In genomic region chr3:48623851-48624547, GRCh38 we compare ENCODE assay signal across 18 cellular contexts. TPM values are rescaled to one million over a fixed set of nuclear protein-coding genes. Genes with fewer than 3 reads are reported as not detected.
A peak's percentile ranks its signal among the peaks of the same experiment; 100 is the strongest.
DNase-seq lines count a peak whose midpoint lies in the region; ATAC-seq and TF ChIP-seq lines count a peak whose summit lies in the region.
"Had no signal": no experiment of that assay in that cellular context is flagged by ENCODE, and none has a peak within 500 bp of the region (broad histone marks: within the 10 kb centered on the region; RNA-seq: fewer than 3 reads in every experiment).

No MANE protein-coding gene starts in this region.

- no peaks in the 10 kb centered on the region for H3K9me3 Mint-ChIP-seq in activated CD8-positive, alpha-beta T cell treated with anti-CD3 and anti-CD28 coated beads, Interleukin-2, amount 10 ng/mL, durations not matched to agents 7 days and 5 days (ENCODE audit: insufficient read depth)
- H3K9me3 Mint-ChIP-seq in activated CD8-positive, alpha-beta T cell treated with anti-CD3 and anti-CD28 coated beads for 36 hours: no peaks in the 10 kb centered on the region
- H3K9me3 Mint-ChIP-seq: nephron had no signal

- H3K4me3 ChIP-seq in prostate gland: no peak overlapping the region
- H3K4me3 ChIP-seq in heart left ventricle: no peak overlapping the region
- no peak overlapping the region for H3K4me3 ChIP-seq in SJCRH30
- H3K4me3 ChIP-seq: MG63, skin epidermis had no signal

- no peak overlapping the region for H3K4me3 Mint-ChIP-seq in activated CD8-positive, alpha-beta T cell treated with anti-CD3 and anti-CD28 coated beads, Interleukin-2, amount 10 ng/mL, durations not matched to agents 7 days and 5 days
- no peak overlapping the region for H3K4me3 Mint-ChIP-seq in activated CD8-positive, alpha-beta T cell treated with anti-CD3 and anti-CD28 coated beads for 36 hours
- H3K4me3 Mint-ChIP-seq: nephron had no signal

- ATAC-seq in activated CD8-positive, alpha-beta T cell treated with anti-CD3 and anti-CD28 coated beads, Interleukin-2, amount 10 ng/mL, durations not matched to agents 7 days and 5 days: no peak
- no peak for ATAC-seq in activated CD8-positive, alpha-beta T cell treated with anti-CD3 and anti-CD28 coated beads for 36 hours
- ATAC-seq in heart left ventricle (no peak), GM21447 (IDR thresholded peaks at IDR 0.05; ENCODE audit: unreplicated experiment) (no peak)
- ATAC-seq: foreskin keratinocyte had no signal

- peak overlapping the region; percentile 47 for H3K27ac Mint-ChIP-seq in activated CD8-positive, alpha-beta T cell treated with anti-CD3 and anti-CD28 coated beads, Interleukin-2, amount 10 ng/mL, durations not matched to agents 7 days and 5 days
- H3K27ac Mint-ChIP-seq in activated CD8-positive, alpha-beta T cell treated with anti-CD3 and anti-CD28 coated beads for 36 hours: no peak overlapping the region

- peaks cover 26% of the 10 kb centered on the region for H3K36me3 Mint-ChIP-seq in activated CD8-positive, alpha-beta T cell treated with anti-CD3 and anti-CD28 coated beads, Interleukin-2, amount 10 ng/mL, durations not matched to agents 7 days and 5 days (ENCODE audit: low read depth)
- H3K36me3 Mint-ChIP-seq in activated CD8-positive, alpha-beta T cell treated with anti-CD3 and anti-CD28 coated beads for 36 hours (ENCODE audit: low read depth): peaks cover 6% of the 10 kb centered on the region

- H3K4me1 ChIP-seq in prostate gland (replicated peaks) (no peaks in the 10 kb centered on the region), heart left ventricle (no peaks in the 10 kb centered on the region), SJCRH30 (no peaks in the 10 kb centered on the region)
- H3K4me1 ChIP-seq: foreskin keratinocyte had no signal

- H3K9me3 ChIP-seq in prostate gland: no peaks in the 10 kb centered on the region
- H3K9me3 ChIP-seq in heart left ventricle: no peaks in the 10 kb centered on the region
- no peaks in the 10 kb centered on the region for H3K9me3 ChIP-seq in SJCRH30 (replicated peaks)
- H3K9me3 ChIP-seq: MG63 had no signal

- H3K27ac ChIP-seq in prostate gland (peak overlapping the region in 1 of 2 donors; percentile 46), heart left ventricle (no peak overlapping the region), SJCRH30 (no peak overlapping the region)
- H3K27ac ChIP-seq: foreskin keratinocyte, skin epidermis had no signal

- H3K27me3 ChIP-seq in prostate gland (replicated peaks; ENCODE audit: insufficient read depth): no peaks in the 10 kb centered on the region
- no peaks in the 10 kb centered on the region for H3K27me3 ChIP-seq in heart left ventricle
- H3K27me3 ChIP-seq in SJCRH30: no peaks in the 10 kb centered on the region
- H3K27me3 ChIP-seq: foreskin keratinocyte, MG63 had no signal

- DNase-seq in activated CD8-positive, alpha-beta T cell treated with anti-CD3 and anti-CD28 coated beads, Interleukin-2, amount 10 ng/mL, durations not matched to agents 7 days and 5 days: no peak
- DNase-seq in activated CD8-positive, alpha-beta T cell treated with anti-CD3 and anti-CD28 coated beads for 36 hours: no peak
- DNase-seq in NCI-H146 treated with DMSO at 0.1 percent for 48 hours (lab: John Stamatoyannopoulos, UW; ENCODE audit: unreplicated experiment): peak; percentile 61
- peak; percentile 81 for DNase-seq in SW480 (ENCODE audit: low spot score)
- peak; percentile 48 for DNase-seq in prostate gland (ENCODE audit: low spot score)
- DNase-seq in heart left ventricle: no peak
- no peak for DNase-seq in SJCRH30
- DNase-seq: aorta, foreskin keratinocyte, MG63, OCI-M1, T1000 had no signal

- TF ChIP-seq CTCF in activated CD8-positive, alpha-beta T cell treated with anti-CD3 and anti-CD28 coated beads for 36 hours (IDR thresholded peaks at IDR 0.05): no peak
- TF ChIP-seq CTCF in prostate gland (IDR thresholded peaks at IDR 0.05): no peak
- no peak for TF ChIP-seq CTCF in heart left ventricle (IDR thresholded peaks at IDR 0.05)

- H3K27me3 Mint-ChIP-seq in activated CD8-positive, alpha-beta T cell treated with anti-CD3 and anti-CD28 coated beads, Interleukin-2, amount 10 ng/mL, durations not matched to agents 7 days and 5 days (ENCODE audit: low read depth): no peaks in the 10 kb centered on the region
- H3K27me3 Mint-ChIP-seq in activated CD8-positive, alpha-beta T cell treated with anti-CD3 and anti-CD28 coated beads for 36 hours: no peaks in the 10 kb centered on the region

- no peak for TF ChIP-seq POLR2A in prostate gland (IDR thresholded peaks at IDR 0.05)
- no peak for TF ChIP-seq POLR2A in heart left ventricle (IDR thresholded peaks at IDR 0.05)

- intact Hi-C loops in activated CD8-positive, alpha-beta T cell treated with anti-CD3 and anti-CD28 coated beads for 36 hours (cut with micrococcal nuclease): no loop called here
- intact Hi-C loops in prostate gland (cut with DNase I) (no loop called here), heart left ventricle (cut with DNase I) (no loop called here)

- CTCF ChIA-PET in activated CD8-positive, alpha-beta T cell treated with anti-CD3 and anti-CD28 coated beads, Interleukin-2, amount 10 ng/mL, durations not matched to agents 7 days and 5 days (lab: Charles Lee): interaction anchor here (1.1 to 4.2 kb wide), 4 partner anchors 11 to 272 kb away, joined by 3 to 42 read pairs (median 4); partner anchors contain the start of genes NCKIPSD and SLC26A6
- CTCF ChIA-PET in activated CD8-positive, alpha-beta T cell treated with anti-CD3 and anti-CD28 coated beads for 36 hours (lab: Charles Lee): interaction anchor here (1.3 to 6.5 kb wide), 2 partner anchors 11 to 188 kb away, joined by 4 to 42 read pairs; partner anchors contain the start of gene SLC26A6

- H3K36me3 ChIP-seq in prostate gland: peaks cover 0 to 3% of the 10 kb centered on the region in 2 donors
- peaks cover 0 to 37% (median 19%) of the 10 kb centered on the region in 9 donors for H3K36me3 ChIP-seq in heart left ventricle
- H3K36me3 ChIP-seq in SJCRH30: peaks cover 2% of the 10 kb centered on the region
- H3K36me3 ChIP-seq: MG63 had no signal

- POLR2A ChIA-PET in activated CD8-positive, alpha-beta T cell treated with anti-CD3 and anti-CD28 coated beads, Interleukin-2, amount 10 ng/mL, durations not matched to agents 7 days and 5 days (lab: Charles Lee): interaction anchor here (0.6 kb wide), 2 partner anchors 92 to 293 kb away, joined by 3 read pairs; no protein-coding TSS in a partner anchor
- POLR2A ChIA-PET in activated CD8-positive, alpha-beta T cell treated with anti-CD3 and anti-CD28 coated beads for 36 hours (lab: Charles Lee): interaction anchor here (0.6 to 2.1 kb wide), 5 partner anchors 9 to 34 kb away, joined by 3 to 8 read pairs (median 3); partner anchors contain the start of gene SLC26A6

- peaks cover 13% of the 10 kb centered on the region for H3K4me1 Mint-ChIP-seq in activated CD8-positive, alpha-beta T cell treated with anti-CD3 and anti-CD28 coated beads, Interleukin-2, amount 10 ng/mL, durations not matched to agents 7 days and 5 days (ENCODE audit: low read depth)
- peaks cover 4% of the 10 kb centered on the region for H3K4me1 Mint-ChIP-seq in activated CD8-positive, alpha-beta T cell treated with anti-CD3 and anti-CD28 coated beads for 36 hours (ENCODE audit: low read depth)
- H3K4me1 Mint-ChIP-seq: nephron had no signal

- WGBS in prostate gland: 65% methylated on average over 6 of the region's 6 CpGs
- 80 to 87% (median 83%) methylated on average over 5 to 6 of the region's 6 CpGs for WGBS in heart left ventricle, 4 donors

RNA-seq across cellular contexts. Expression of gene TMEM89, which starts 2.4 kb away (rescaled TPM):
- total RNA-seq in activated CD8-positive, alpha-beta T cell treated with anti-CD3 and anti-CD28 coated beads, Interleukin-2, amount 10 ng/mL, durations not matched to agents 7 days and 5 days: under 1 TPM in 1 of 2 experiments, not detected in 1; 0.39 TPM
- total RNA-seq in activated CD8-positive, alpha-beta T cell treated with anti-CD3 and anti-CD28 coated beads for 36 hours: under 1 TPM in 1 of 2 experiments, not detected in 1; 0.43 TPM
- total RNA-seq in prostate gland (1 to 10 TPM in 1 of 2 donors, not detected in 1; 1.9 TPM), heart left ventricle (not detected)
- not detected for polyA plus RNA-seq in heart left ventricle
- total RNA-seq in SJCRH30 (2014; rRNA removed; shearing (Covaris generic)): not detected in 2 replicates
- total RNA-seq: aorta, G401, kidney epithelial cell, ureter had no signal

RNA-seq across cellular contexts. Expression of gene SLC26A6, which starts 11.3 kb away (rescaled TPM):
- 10 to 100 TPM; 58.0 to 61.5 TPM for total RNA-seq in activated CD8-positive, alpha-beta T cell treated with anti-CD3 and anti-CD28 coated beads, Interleukin-2, amount 10 ng/mL, durations not matched to agents 7 days and 5 days
- total RNA-seq in activated CD8-positive, alpha-beta T cell treated with anti-CD3 and anti-CD28 coated beads for 36 hours: 10 to 100 TPM; 41.3 to 45.0 TPM
- total RNA-seq in prostate gland (10 to 100 TPM; 18.4 to 30.0 TPM), heart left ventricle (10 to 100 TPM in 3 of 9 donors, 1 to 10 TPM in 6; 6.7 to 14.6 (median 9.2) TPM)
- polyA plus RNA-seq in heart left ventricle: 10 to 100 TPM; 10.0 to 12.9 TPM
- 14.8 and 18.9 TPM in 2 replicates for total RNA-seq in SJCRH30 (2014; rRNA removed; shearing (Covaris generic))

RNA-seq across cellular contexts. Expression of gene UQCRC1, which starts 14.6 kb away (rescaled TPM):
- total RNA-seq in activated CD8-positive, alpha-beta T cell treated with anti-CD3 and anti-CD28 coated beads, Interleukin-2, amount 10 ng/mL, durations not matched to agents 7 days and 5 days: 100 to 1,000 TPM; 196 to 202 TPM
- total RNA-seq in activated CD8-positive, alpha-beta T cell treated with anti-CD3 and anti-CD28 coated beads for 36 hours: 100 to 1,000 TPM; 240 to 256 TPM
- 100 to 1,000 TPM; 239 to 251 TPM for total RNA-seq in prostate gland
- total RNA-seq in heart left ventricle: 1,000 to 10,000 TPM in 5 of 9 donors, 100 to 1,000 TPM in 4; 580 to 2,191 (median 1,008) TPM
- polyA plus RNA-seq in heart left ventricle: 1,000 to 10,000 TPM in 1 of 2 donors, 100 to 1,000 TPM in 1; 802 to 1,337 TPM
- total RNA-seq in SJCRH30 (2014; rRNA removed; shearing (Covaris generic)): 137 and 162 TPM in 2 replicates

RNA-seq across cellular contexts. Expression of gene COL7A1, which starts 28.9 kb away (rescaled TPM):
- 1 to 10 TPM; 1.2 to 1.6 TPM for total RNA-seq in activated CD8-positive, alpha-beta T cell treated with anti-CD3 and anti-CD28 coated beads, Interleukin-2, amount 10 ng/mL, durations not matched to agents 7 days and 5 days
- total RNA-seq in activated CD8-positive, alpha-beta T cell treated with anti-CD3 and anti-CD28 coated beads for 36 hours: 1 to 10 TPM; 1.6 to 2.2 TPM
- total RNA-seq in prostate gland (10 to 100 TPM; 84.8 to 92.6 TPM), heart left ventricle (10 to 100 TPM in 6 of 9 donors, 1 to 10 TPM in 3; 2.4 to 25.2 (median 11.5) TPM)
- 10 to 100 TPM in 1 of 2 donors, 1 to 10 TPM in 1; 4.8 to 18.5 TPM for polyA plus RNA-seq in heart left ventricle
- total RNA-seq in SJCRH30 (2014; rRNA removed; shearing (Covaris generic)): 1.5 and 2.0 TPM in 2 replicates

RNA-seq across cellular contexts. Expression of gene CELSR3, which starts 38.7 kb away (rescaled TPM):
- total RNA-seq in activated CD8-positive, alpha-beta T cell treated with anti-CD3 and anti-CD28 coated beads, Interleukin-2, amount 10 ng/mL, durations not matched to agents 7 days and 5 days: 10 to 100 TPM; 19.5 to 20.2 TPM
- total RNA-seq in activated CD8-positive, alpha-beta T cell treated with anti-CD3 and anti-CD28 coated beads for 36 hours: 10 to 100 TPM; 15.8 to 17.8 TPM
- total RNA-seq in prostate gland: 1 to 10 TPM in 1 of 2 donors, under 1 TPM in 1; 0.41 to 6.4 TPM
- total RNA-seq in heart left ventricle: under 1 TPM; 0.10 to 0.36 (median 0.19) TPM
- under 1 TPM; 0.18 to 0.23 TPM for polyA plus RNA-seq in heart left ventricle
- total RNA-seq in SJCRH30 (2014; rRNA removed; shearing (Covaris generic)): 1.1 and 1.7 TPM in 2 replicates

Comparison
In these comparisons a context has a peak if more than half of its experiments do, and no peak if none do; other contexts are left out.
1. DNase-seq: peak in NCI-H146 treated with DMSO at 0.1 percent for 48 hours (single experiment), SW480 (single experiment) and prostate gland (single experiment); none in activated CD8-positive, alpha-beta T cell treated with anti-CD3 and anti-CD28 coated beads, Interleukin-2, amount 10 ng/mL, durations not matched to agents 7 days and 5 days (single experiment), activated CD8-positive, alpha-beta T cell treated with anti-CD3 and anti-CD28 coated beads for 36 hours (single experiment), heart left ventricle (0 of 5) and SJCRH30 (0 of 2).